28 cellular contexts compared by ENCODE assay signal in genomic region chr6:29949934-29950333, GRCh38.
"Had no signal": no experiment of that assay in that cellular context is flagged by ENCODE, and none has a peak within 500 bp of the region (broad histone marks: within the 10 kb centered on the region; RNA-seq: fewer than 3 reads in every experiment).

No MANE protein-coding gene starts in this region.

- H3K27me3 Mint-ChIP-seq: activated naive CD4-positive, alpha-beta T cell treated with anti-CD3 and anti-CD28 coated beads, Interleukin-2, amount 10 ng/mL, durations not matched to agents 7 days and 5 days; activated naive CD8-positive, alpha-beta T cell treated with anti-CD3 and anti-CD28 coated beads for 36 hours had no signal

- H3K27ac Mint-ChIP-seq: activated T-helper 2 cell treated with anti-CD3 and anti-CD28 coated beads, Interferon-gamma antibody, Interleukin-2, Interleukin-4, amounts not matched to agents 10 μg/mL and 5 μg/mL and 100 μg/mL, durations not matched to agents 14 hours and 24 hours and 36 hours; WTC11 had no signal

- H3K9me3 ChIP-seq: Peyer's patch, SJCRH30, SK-N-SH had no signal

- H3K4me3 Mint-ChIP-seq: activated naive CD4-positive, alpha-beta T cell treated with anti-CD3 and anti-CD28 coated beads, Interleukin-2, amount 10 ng/mL, durations not matched to agents 7 days and 5 days; activated naive CD8-positive, alpha-beta T cell treated with anti-CD3 and anti-CD28 coated beads for 36 hours; WTC11 had no signal

- H3K27me3 ChIP-seq: Peyer's patch, SJCRH30 had no signal

- H3K4me1 ChIP-seq: Peyer's patch, SJCRH30 had no signal

- H3K36me3 ChIP-seq: SJCRH30 had no signal

- H3K9ac ChIP-seq: SK-N-SH had no signal

- ATAC-seq: WTC11 had no signal

- DNase-seq: activated CD4-positive, alpha-beta T cell treated with anti-CD3 and anti-CD28 coated beads for 48 hours; activated CD4-positive, alpha-beta T cell treated with anti-CD3 and anti-CD28 coated beads, Interleukin-2, amount 50 U/mL, for 4 hours; activated CD4-positive, CD25-positive, alpha-beta regulatory T cell treated with anti-CD3 and anti-CD28 coated beads, Interleukin-2, amount 50 U/mL, for 72 hours; activated CD8-positive, alpha-beta memory T cell treated with anti-CD3 and anti-CD28 coated beads for 24 hours; activated gamma-delta T cell treated with Interleukin-2 at 50 U/mL for 16 hours; activated naive CD4-positive, alpha-beta T cell treated with anti-CD3 and anti-CD28 coated beads, Interleukin-2, amount 10 ng/mL, durations not matched to agents 7 days and 5 days; activated naive CD8-positive, alpha-beta T cell treated with anti-CD3 and anti-CD28 coated beads for 36 hours; activated T-cell treated with anti-CD3 and anti-CD28 coated beads, Interleukin-2, amount 50 U/mL, for 48 hours; cerebellar nuclear complex; KG1; NCI-H1048; NCI-H146; NCI-H187 treated with DMSO at 0.1 percent for 48 hours; NCI-H2081 treated with DMSO at 0.1 percent for 48 hours; NCI-H446; NCI-H524 treated with DMSO at 0.1 percent for 48 hours; NCI-H774; NK-92 treated with Interleukin-12 subunit alpha and Interleukin-12 subunit beta, amount 100 ng/mL, for 24 hours; OCI-M1; Peyer's patch; Right ventricle myocardium superior; SJCRH30; SK-N-SH; SW 1271; T-helper 9 cell had no signal

- H3K4me2 ChIP-seq: SK-N-SH had no signal

- H3K27ac ChIP-seq: Peyer's patch, RWPE1, SJCRH30 had no signal

- H3K9me3 Mint-ChIP-seq: activated naive CD4-positive, alpha-beta T cell treated with anti-CD3 and anti-CD28 coated beads, Interleukin-2, amount 10 ng/mL, durations not matched to agents 7 days and 5 days; activated naive CD8-positive, alpha-beta T cell treated with anti-CD3 and anti-CD28 coated beads for 36 hours; activated T-helper 2 cell treated with anti-CD3 and anti-CD28 coated beads, Interferon-gamma antibody, Interleukin-2, Interleukin-4, amounts not matched to agents 10 μg/mL and 5 μg/mL and 100 μg/mL, durations not matched to agents 14 hours and 24 hours and 36 hours; WTC11 had no signal

- H3K4me3 ChIP-seq: Peyer's patch, SJCRH30 had no signal

- H3K4me1 Mint-ChIP-seq: WTC11 had no signal
